ENCODE assay signal across 1 cellular context in the genomic region with DNA sequence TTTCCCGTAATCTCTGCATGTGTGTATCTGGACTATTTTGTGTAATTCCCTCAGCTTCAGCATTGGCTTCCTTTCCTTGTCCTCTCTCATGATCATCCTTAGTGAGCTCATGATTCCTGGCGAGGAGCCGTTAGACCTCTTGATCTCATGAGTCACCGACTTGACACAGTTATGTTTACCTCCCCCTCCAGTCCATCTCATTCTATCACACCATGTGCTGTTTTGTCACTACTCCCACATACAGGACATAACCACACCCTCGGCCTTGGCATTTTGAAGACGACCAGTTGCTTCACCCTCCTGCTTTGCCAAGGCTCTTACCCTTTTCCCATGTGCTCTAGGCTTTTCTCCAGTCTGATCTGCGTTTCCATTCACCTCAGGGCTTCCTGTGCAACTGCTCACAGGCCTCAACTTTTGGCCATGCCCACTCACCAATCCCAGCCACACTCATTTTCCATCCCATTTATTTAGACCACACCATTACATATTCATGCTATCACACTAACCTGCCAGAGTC.
TF ChIP-seq lines count a peak whose summit lies in the region.

No MANE protein-coding gene starts in this region.

TF ChIP-seq in K562, 482 proteins besides CTCF, POLR2A, EP300 and RAD21 (continued from another document and continues in another):
- TF ChIP-seq, protein P1, sequence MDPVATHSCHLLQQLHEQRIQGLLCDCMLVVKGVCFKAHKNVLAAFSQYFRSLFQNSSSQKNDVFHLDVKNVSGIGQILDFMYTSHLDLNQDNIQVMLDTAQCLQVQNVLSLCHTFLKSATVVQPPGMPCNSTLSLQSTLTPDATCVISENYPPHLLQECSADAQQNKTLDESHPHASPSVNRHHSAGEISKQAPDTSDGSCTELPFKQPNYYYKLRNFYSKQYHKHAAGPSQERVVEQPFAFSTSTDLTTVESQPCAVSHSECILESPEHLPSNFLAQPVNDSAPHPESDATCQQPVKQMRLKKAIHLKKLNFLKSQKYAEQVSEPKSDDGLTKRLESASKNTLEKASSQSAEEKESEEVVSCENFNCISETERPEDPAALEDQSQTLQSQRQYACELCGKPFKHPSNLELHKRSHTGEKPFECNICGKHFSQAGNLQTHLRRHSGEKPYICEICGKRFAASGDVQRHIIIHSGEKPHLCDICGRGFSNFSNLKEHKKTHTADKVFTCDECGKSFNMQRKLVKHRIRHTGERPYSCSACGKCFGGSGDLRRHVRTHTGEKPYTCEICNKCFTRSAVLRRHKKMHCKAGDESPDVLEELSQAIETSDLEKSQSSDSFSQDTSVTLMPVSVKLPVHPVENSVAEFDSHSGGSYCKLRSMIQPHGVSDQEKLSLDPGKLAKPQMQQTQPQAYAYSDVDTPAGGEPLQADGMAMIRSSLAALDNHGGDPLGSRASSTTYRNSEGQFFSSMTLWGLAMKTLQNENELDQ (CRISPR knock-in tag; IDR thresholded peaks at IDR 0.05; ENCODE audit: borderline replicate concordance): no peak
- TF ChIP-seq, protein P2, sequence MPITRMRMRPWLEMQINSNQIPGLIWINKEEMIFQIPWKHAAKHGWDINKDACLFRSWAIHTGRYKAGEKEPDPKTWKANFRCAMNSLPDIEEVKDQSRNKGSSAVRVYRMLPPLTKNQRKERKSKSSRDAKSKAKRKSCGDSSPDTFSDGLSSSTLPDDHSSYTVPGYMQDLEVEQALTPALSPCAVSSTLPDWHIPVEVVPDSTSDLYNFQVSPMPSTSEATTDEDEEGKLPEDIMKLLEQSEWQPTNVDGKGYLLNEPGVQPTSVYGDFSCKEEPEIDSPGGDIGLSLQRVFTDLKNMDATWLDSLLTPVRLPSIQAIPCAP (CRISPR knock-in tag; IDR thresholded peaks at IDR 0.05; ENCODE audit: borderline replicate concordance): no peak
- TF ChIP-seq PCBP2 (IDR thresholded peaks at IDR 0.05; ENCODE audit: low read depth, low read length, poor library complexity, severe bottlenecking): no peak
- TF ChIP-seq, protein P3, sequence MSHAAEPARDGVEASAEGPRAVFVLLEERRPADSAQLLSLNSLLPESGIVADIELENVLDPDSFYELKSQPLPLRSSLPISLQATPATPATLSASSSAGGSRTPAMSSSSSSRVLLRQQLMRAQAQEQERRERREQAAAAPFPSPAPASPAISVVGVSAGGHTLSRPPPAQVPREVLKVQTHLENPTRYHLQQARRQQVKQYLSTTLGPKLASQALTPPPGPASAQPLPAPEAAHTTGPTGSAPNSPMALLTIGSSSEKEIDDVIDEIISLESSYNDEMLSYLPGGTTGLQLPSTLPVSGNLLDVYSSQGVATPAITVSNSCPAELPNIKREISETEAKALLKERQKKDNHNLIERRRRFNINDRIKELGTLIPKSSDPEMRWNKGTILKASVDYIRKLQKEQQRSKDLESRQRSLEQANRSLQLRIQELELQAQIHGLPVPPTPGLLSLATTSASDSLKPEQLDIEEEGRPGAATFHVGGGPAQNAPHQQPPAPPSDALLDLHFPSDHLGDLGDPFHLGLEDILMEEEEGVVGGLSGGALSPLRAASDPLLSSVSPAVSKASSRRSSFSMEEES (CRISPR knock-in tag; IDR thresholded peaks at IDR 0.05): no peak
- no peak for TF ChIP-seq PML (IDR thresholded peaks at IDR 0.05; ENCODE audit: low read length)
- TF ChIP-seq TCFL5 (CRISPR knock-in tag; conservative IDR thresholded peaks at IDR 0.05): no peak
- no peak for TF ChIP-seq ZNF696 (CRISPR knock-in tag; conservative IDR thresholded peaks at IDR 0.05)
- TF ChIP-seq SRSF7 (optimal IDR thresholded peaks at IDR 0.05; ENCODE audit: low read depth, low read length): no peak
- TF ChIP-seq ZNF311 (CRISPR knock-in tag; IDR thresholded peaks at IDR 0.05): no peak
- no peak for TF ChIP-seq ATF1 (CRISPR knock-in tag; IDR thresholded peaks at IDR 0.05)
- peak; percentile 83 for TF ChIP-seq ATF1 (tag; IDR thresholded peaks at IDR 0.05)
- no peak for TF ChIP-seq RAD51 (IDR thresholded peaks at IDR 0.05; ENCODE audit: borderline replicate concordance, low read depth)
- TF ChIP-seq FOXJ2 (tag; IDR thresholded peaks at IDR 0.05): peak; percentile 46; the same call in 1 of the 2 replicates
- TF ChIP-seq, protein P4, sequence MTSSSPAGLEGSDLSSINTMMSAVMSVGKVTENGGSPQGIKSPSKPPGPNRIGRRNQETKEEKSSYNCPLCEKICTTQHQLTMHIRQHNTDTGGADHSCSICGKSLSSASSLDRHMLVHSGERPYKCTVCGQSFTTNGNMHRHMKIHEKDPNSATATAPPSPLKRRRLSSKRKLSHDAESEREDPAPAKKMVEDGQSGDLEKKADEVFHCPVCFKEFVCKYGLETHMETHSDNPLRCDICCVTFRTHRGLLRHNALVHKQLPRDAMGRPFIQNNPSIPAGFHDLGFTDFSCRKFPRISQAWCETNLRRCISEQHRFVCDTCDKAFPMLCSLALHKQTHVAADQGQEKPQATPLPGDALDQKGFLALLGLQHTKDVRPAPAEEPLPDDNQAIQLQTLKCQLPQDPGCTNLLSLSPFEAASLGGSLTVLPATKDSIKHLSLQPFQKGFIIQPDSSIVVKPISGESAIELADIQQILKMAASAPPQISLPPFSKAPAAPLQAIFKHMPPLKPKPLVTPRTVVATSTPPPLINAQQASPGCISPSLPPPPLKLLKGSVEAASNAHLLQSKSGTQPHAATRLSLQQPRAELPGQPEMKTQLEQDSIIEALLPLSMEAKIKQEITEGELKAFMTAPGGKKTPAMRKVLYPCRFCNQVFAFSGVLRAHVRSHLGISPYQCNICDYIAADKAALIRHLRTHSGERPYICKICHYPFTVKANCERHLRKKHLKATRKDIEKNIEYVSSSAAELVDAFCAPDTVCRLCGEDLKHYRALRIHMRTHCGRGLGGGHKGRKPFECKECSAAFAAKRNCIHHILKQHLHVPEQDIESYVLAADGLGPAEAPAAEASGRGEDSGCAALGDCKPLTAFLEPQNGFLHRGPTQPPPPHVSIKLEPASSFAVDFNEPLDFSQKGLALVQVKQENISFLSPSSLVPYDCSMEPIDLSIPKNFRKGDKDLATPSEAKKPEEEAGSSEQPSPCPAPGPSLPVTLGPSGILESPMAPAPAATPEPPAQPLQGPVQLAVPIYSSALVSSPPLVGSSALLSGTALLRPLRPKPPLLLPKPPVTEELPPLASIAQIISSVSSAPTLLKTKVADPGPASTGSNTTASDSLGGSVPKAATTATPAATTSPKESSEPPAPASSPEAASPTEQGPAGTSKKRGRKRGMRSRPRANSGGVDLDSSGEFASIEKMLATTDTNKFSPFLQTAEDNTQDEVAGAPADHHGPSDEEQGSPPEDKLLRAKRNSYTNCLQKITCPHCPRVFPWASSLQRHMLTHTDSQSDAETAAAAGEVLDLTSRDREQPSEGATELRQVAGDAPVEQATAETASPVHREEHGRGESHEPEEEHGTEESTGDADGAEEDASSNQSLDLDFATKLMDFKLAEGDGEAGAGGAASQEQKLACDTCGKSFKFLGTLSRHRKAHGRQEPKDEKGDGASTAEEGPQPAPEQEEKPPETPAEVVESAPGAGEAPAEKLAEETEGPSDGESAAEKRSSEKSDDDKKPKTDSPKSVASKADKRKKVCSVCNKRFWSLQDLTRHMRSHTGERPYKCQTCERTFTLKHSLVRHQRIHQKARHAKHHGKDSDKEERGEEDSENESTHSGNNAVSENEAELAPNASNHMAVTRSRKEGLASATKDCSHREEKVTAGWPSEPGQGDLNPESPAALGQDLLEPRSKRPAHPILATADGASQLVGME (CRISPR knock-in tag; IDR thresholded peaks at IDR 0.05): no peak
- no peak for TF ChIP-seq PHF21A (IDR thresholded peaks at IDR 0.05; ENCODE audit: borderline replicate concordance, low read depth)
- TF ChIP-seq, protein P5, sequence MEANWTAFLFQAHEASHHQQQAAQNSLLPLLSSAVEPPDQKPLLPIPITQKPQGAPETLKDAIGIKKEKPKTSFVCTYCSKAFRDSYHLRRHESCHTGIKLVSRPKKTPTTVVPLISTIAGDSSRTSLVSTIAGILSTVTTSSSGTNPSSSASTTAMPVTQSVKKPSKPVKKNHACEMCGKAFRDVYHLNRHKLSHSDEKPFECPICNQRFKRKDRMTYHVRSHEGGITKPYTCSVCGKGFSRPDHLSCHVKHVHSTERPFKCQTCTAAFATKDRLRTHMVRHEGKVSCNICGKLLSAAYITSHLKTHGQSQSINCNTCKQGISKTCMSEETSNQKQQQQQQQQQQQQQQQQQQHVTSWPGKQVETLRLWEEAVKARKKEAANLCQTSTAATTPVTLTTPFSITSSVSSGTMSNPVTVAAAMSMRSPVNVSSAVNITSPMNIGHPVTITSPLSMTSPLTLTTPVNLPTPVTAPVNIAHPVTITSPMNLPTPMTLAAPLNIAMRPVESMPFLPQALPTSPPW (CRISPR knock-in tag; IDR thresholded peaks at IDR 0.05): peak; percentile 53; the same call in 1 of the 2 replicates
- peak; percentile 56; the same call in 1 of the 2 replicates for TF ChIP-seq BHLHE40 (IDR thresholded peaks at IDR 0.05; ENCODE audit: low read length)
- no peak for TF ChIP-seq FOXP1 (CRISPR knock-in tag; IDR thresholded peaks at IDR 0.05)
- no peak for TF ChIP-seq ELF2 (CRISPR knock-in tag; IDR thresholded peaks at IDR 0.05)
- no peak; the same call in 1 of the 2 replicates for TF ChIP-seq TAL1 (IDR thresholded peaks at IDR 0.05)
- TF ChIP-seq ZNF124 (CRISPR knock-in tag; IDR thresholded peaks at IDR 0.05): no peak
- no peak for TF ChIP-seq ZFP36 (IDR thresholded peaks at IDR 0.05; ENCODE audit: low read depth, low read length, partially characterized antibody)
- TF ChIP-seq LEF1 (IDR thresholded peaks at IDR 0.05): no peak
- TF ChIP-seq NFE2 (IDR thresholded peaks at IDR 0.05; ENCODE audit: low read depth): peak; percentile 71
- TF ChIP-seq SMC3 (conservative IDR thresholded peaks at IDR 0.05; ENCODE audit: insufficient read depth, low read depth, low read length): no peak
- no peak for TF ChIP-seq ZNF324 (CRISPR knock-in tag; IDR thresholded peaks at IDR 0.05)
- TF ChIP-seq FUS (optimal IDR thresholded peaks at IDR 0.05; ENCODE audit: low read depth, low read length): no peak
- TF ChIP-seq ZNF175 (CRISPR knock-in tag; IDR thresholded peaks at IDR 0.05; ENCODE audit: low read depth): peak; percentile 85; the same call in 1 of the 2 replicates
- TF ChIP-seq ZNF224 (CRISPR knock-in tag; IDR thresholded peaks at IDR 0.05): no peak
- TF ChIP-seq, protein P6, sequence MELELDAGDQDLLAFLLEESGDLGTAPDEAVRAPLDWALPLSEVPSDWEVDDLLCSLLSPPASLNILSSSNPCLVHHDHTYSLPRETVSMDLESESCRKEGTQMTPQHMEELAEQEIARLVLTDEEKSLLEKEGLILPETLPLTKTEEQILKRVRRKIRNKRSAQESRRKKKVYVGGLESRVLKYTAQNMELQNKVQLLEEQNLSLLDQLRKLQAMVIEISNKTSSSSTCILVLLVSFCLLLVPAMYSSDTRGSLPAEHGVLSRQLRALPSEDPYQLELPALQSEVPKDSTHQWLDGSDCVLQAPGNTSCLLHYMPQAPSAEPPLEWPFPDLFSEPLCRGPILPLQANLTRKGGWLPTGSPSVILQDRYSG (tag; conservative IDR thresholded peaks at IDR 0.05; ENCODE audit: low read depth): 0 out of 2 replicates have a peak, but pooled peaks have one; percentile 43
- TF ChIP-seq ZBTB7A (IDR thresholded peaks at IDR 0.05; ENCODE audit: borderline replicate concordance, control insufficient read depth, low read depth, low read length): no peak
- no peak for TF ChIP-seq CHD4 (IDR thresholded peaks at IDR 0.05; ENCODE audit: insufficient read depth, insufficient replicate concordance, low read depth, low read length, poor library complexity, severe bottlenecking)
- TF ChIP-seq CAMTA2 (CRISPR knock-in tag; conservative IDR thresholded peaks at IDR 0.05): no peak
- peak; percentile 73 for TF ChIP-seq NFIC (IDR thresholded peaks at IDR 0.05)
- TF ChIP-seq TCF7 (IDR thresholded peaks at IDR 0.05; ENCODE audit: borderline replicate concordance): no peak
- 0 out of 2 replicates have a peak, but pooled peaks have one; percentile 2 for TF ChIP-seq SNIP1 (IDR thresholded peaks at IDR 0.05; ENCODE audit: low read depth)
- peak; percentile 76 for TF ChIP-seq ZFX (CRISPR knock-in tag; IDR thresholded peaks at IDR 0.05)
- TF ChIP-seq, protein P7, sequence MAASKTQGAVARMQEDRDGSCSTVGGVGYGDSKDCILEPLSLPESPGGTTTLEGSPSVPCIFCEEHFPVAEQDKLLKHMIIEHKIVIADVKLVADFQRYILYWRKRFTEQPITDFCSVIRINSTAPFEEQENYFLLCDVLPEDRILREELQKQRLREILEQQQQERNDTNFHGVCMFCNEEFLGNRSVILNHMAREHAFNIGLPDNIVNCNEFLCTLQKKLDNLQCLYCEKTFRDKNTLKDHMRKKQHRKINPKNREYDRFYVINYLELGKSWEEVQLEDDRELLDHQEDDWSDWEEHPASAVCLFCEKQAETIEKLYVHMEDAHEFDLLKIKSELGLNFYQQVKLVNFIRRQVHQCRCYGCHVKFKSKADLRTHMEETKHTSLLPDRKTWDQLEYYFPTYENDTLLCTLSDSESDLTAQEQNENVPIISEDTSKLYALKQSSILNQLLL (CRISPR knock-in tag; IDR thresholded peaks at IDR 0.05; ENCODE audit: borderline replicate concordance): no peak
- TF ChIP-seq TRIM24 (IDR thresholded peaks at IDR 0.05): peak; percentile 72 to 84
- TF ChIP-seq, protein P8, sequence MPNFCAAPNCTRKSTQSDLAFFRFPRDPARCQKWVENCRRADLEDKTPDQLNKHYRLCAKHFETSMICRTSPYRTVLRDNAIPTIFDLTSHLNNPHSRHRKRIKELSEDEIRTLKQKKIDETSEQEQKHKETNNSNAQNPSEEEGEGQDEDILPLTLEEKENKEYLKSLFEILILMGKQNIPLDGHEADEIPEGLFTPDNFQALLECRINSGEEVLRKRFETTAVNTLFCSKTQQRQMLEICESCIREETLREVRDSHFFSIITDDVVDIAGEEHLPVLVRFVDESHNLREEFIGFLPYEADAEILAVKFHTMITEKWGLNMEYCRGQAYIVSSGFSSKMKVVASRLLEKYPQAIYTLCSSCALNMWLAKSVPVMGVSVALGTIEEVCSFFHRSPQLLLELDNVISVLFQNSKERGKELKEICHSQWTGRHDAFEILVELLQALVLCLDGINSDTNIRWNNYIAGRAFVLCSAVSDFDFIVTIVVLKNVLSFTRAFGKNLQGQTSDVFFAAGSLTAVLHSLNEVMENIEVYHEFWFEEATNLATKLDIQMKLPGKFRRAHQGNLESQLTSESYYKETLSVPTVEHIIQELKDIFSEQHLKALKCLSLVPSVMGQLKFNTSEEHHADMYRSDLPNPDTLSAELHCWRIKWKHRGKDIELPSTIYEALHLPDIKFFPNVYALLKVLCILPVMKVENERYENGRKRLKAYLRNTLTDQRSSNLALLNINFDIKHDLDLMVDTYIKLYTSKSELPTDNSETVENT (CRISPR knock-in tag; IDR thresholded peaks at IDR 0.05): no peak
- TF ChIP-seq, protein P9, sequence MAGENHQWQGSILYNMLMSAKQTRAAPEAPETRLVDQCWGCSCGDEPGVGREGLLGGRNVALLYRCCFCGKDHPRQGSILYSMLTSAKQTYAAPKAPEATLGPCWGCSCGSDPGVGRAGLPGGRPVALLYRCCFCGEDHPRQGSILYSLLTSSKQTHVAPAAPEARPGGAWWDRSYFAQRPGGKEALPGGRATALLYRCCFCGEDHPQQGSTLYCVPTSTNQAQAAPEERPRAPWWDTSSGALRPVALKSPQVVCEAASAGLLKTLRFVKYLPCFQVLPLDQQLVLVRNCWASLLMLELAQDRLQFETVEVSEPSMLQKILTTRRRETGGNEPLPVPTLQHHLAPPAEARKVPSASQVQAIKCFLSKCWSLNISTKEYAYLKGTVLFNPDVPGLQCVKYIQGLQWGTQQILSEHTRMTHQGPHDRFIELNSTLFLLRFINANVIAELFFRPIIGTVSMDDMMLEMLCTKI (IDR thresholded peaks at IDR 0.05; ENCODE audit: partially characterized antibody): no peak
- no peak for TF ChIP-seq ZSCAN32 (CRISPR knock-in tag; IDR thresholded peaks at IDR 0.05)
